In the genomic region with DNA sequence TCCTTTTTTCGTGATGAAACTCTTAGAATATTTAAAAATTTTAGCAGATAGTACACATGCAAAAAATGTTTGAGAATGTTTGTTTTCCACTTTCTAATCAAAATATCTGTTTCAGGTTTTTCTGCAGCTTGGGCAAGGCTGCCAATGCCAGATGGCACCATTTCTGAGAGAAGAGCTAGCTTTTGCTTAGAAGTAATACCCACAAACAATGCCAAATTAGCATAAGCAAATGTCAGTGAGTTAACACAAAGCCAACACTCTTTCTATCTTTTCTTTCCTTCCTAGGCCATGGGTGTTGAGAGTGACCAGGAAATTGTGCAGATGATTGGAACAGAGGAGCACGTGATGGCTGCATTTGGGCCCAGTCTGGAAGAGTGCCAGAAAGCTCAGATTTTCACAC, we compare ENCODE assay signal across 1 cellular context.
TF ChIP-seq lines count a peak whose summit lies in the region.

No MANE protein-coding gene starts in this region.

TF ChIP-seq in GM23338, 12 proteins besides CTCF, POLR2A, EP300 and RAD21 (continued from another document):
- TF ChIP-seq, protein P1, sequence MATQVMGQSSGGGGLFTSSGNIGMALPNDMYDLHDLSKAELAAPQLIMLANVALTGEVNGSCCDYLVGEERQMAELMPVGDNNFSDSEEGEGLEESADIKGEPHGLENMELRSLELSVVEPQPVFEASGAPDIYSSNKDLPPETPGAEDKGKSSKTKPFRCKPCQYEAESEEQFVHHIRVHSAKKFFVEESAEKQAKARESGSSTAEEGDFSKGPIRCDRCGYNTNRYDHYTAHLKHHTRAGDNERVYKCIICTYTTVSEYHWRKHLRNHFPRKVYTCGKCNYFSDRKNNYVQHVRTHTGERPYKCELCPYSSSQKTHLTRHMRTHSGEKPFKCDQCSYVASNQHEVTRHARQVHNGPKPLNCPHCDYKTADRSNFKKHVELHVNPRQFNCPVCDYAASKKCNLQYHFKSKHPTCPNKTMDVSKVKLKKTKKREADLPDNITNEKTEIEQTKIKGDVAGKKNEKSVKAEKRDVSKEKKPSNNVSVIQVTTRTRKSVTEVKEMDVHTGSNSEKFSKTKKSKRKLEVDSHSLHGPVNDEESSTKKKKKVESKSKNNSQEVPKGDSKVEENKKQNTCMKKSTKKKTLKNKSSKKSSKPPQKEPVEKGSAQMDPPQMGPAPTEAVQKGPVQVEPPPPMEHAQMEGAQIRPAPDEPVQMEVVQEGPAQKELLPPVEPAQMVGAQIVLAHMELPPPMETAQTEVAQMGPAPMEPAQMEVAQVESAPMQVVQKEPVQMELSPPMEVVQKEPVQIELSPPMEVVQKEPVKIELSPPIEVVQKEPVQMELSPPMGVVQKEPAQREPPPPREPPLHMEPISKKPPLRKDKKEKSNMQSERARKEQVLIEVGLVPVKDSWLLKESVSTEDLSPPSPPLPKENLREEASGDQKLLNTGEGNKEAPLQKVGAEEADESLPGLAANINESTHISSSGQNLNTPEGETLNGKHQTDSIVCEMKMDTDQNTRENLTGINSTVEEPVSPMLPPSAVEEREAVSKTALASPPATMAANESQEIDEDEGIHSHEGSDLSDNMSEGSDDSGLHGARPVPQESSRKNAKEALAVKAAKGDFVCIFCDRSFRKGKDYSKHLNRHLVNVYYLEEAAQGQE (IDR thresholded peaks at IDR 0.05; ENCODE audit: unreplicated experiment), result no peak
- TF ChIP-seq, protein P2, sequence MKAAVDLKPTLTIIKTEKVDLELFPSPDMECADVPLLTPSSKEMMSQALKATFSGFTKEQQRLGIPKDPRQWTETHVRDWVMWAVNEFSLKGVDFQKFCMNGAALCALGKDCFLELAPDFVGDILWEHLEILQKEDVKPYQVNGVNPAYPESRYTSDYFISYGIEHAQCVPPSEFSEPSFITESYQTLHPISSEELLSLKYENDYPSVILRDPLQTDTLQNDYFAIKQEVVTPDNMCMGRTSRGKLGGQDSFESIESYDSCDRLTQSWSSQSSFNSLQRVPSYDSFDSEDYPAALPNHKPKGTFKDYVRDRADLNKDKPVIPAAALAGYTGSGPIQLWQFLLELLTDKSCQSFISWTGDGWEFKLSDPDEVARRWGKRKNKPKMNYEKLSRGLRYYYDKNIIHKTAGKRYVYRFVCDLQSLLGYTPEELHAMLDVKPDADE (IDR thresholded peaks at IDR 0.05), result no peak
- TF ChIP-seq EZH2phosphoT487 (IDR thresholded peaks at IDR 0.05; ENCODE audit: unreplicated experiment) (no peak), NANOG (IDR thresholded peaks at IDR 0.05; ENCODE audit: borderline replicate concordance) (no peak)
